Comparison of ENCODE assay signal across 29 cellular contexts in the genomic region with DNA sequence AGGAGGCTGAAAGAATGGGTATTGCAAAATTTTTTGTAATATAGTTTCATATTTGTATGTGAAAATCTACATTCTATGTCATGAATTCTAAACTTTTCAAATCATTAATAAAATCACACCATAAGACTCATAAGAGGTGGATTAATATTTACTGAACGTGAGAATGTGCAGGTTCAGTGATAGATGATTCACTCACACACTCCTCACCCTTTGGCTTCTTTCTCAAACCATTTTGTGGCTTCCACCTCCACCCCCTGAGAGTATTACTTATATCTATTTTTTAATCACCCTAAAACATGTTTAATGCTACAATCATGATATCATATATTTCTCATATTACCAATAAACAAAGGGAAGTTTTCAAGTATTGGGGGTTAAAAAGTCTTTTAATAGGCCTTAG.
A peak's percentile ranks its signal among the peaks of the same experiment; 100 is the strongest.
DNase-seq lines count a peak whose midpoint lies in the region; ATAC-seq and TF ChIP-seq lines count a peak whose summit lies in the region.
"Had no signal": no experiment of that assay in that cellular context is flagged by ENCODE, and none has a peak within 500 bp of the region (broad histone marks: within the 10 kb centered on the region; RNA-seq: fewer than 3 reads in every experiment).

No MANE protein-coding gene starts in this region.

- intact Hi-C loops in PC-3 (cut with micrococcal nuclease) (loop anchor here (2.0 to 5.0 kb wide), 3 partner anchors 200 to 340 kb away; a partner anchor contains a TSS), uterus (cut with DNase I; ENCODE audit: low total_unique reads) (no loop called here)

- H3K4me3 ChIP-seq in PC-3 (ENCODE audit: low read length) (no peak overlapping the region), uterus (no peak overlapping the region)
- H3K4me3 ChIP-seq: A549; BLaER1; BLaER1 treated with 17β-estradiol and CSF1 and Interleukin-3, amounts not matched to agents 10 nM and 100 nM had no signal

- ATAC-seq in PC-3 (peak; percentile 63), GM21723 (IDR thresholded peaks at IDR 0.05; ENCODE audit: unreplicated experiment) (no peak)
- ATAC-seq: A549; CD8-positive, alpha-beta T cell had no signal

- H3K4me2 ChIP-seq in PC-3 (ENCODE audit: low read length): peak overlapping the region; percentile 27
- H3K4me2 ChIP-seq: A549; BLaER1; BLaER1 treated with 17β-estradiol and CSF1 and Interleukin-3, amounts not matched to agents 10 nM and 100 nM had no signal

- H3K9ac ChIP-seq in PC-3 (ENCODE audit: low read length): peak overlapping the region; percentile 13; the same call in 1 of the 2 replicates
- H3K9ac ChIP-seq: BLaER1; BLaER1 treated with 17β-estradiol and CSF1 and Interleukin-3, amounts not matched to agents 10 nM and 100 nM had no signal

- no peaks in the 10 kb centered on the region for H3F3A ChIP-seq in PC-3 (ENCODE audit: low read length, unreplicated experiment)

- DNase-seq in NCI-H69 (lab: John Stamatoyannopoulos, UW): peak; percentile 76
- DNase-seq in PC-3: peak; percentile 62
- no peak for DNase-seq in uterus
- DNase-seq: 8988T; ACHN; AML-193; BE2C; C1 segment of cervical spinal cord; Caco-2; Calu3; CD4-positive, alpha-beta memory T cell; CD4-positive, alpha-beta T cell; CD4-positive, CD25-positive, alpha-beta regulatory T cell; CD8-positive, alpha-beta memory T cell; CD8-positive, alpha-beta T cell; COR-L47; DMS 273 treated with DMSO at 0.1 percent for 48 hours; DMS153; DMS53; DMS79; DMS79 treated with DMSO at 0.1 percent for 48 hours; DND-41; EL had no signal

- no peak for TF ChIP-seq POLR2A in uterus (IDR thresholded peaks at IDR 0.05)

- H3K9me2 ChIP-seq in PC-3 (replicated peaks; ENCODE audit: low read length): no peaks in the 10 kb centered on the region

- H2AFZ ChIP-seq in PC-3 (ENCODE audit: low read length): no peak overlapping the region

- H3K27ac ChIP-seq in PC-3 (ENCODE audit: low read length) (peak overlapping the region; percentile 73), uterus (no peak overlapping the region)
- H3K27ac ChIP-seq: 22Rv1; A549; BLaER1; BLaER1 treated with 17β-estradiol and CSF1 and Interleukin-3, amounts not matched to agents 10 nM and 100 nM; C4-2B had no signal

- H3K27me3 ChIP-seq in PC-3 (ENCODE audit: low read length) (no peaks in the 10 kb centered on the region), uterus (no peaks in the 10 kb centered on the region)
- H3K27me3 ChIP-seq: BE2C; BLaER1; BLaER1 treated with 17β-estradiol and CSF1 and Interleukin-3, amounts not matched to agents 10 nM and 100 nM had no signal

- POLR2A ChIA-PET in PC-3 (lab: Charles Lee; ENCODE audit: unreplicated experiment): interaction anchor here (0.5 kb wide), 1 partner anchor 53 kb away, joined by 10 read pairs; no protein-coding TSS in a partner anchor

- no peaks in the 10 kb centered on the region for H3K79me2 ChIP-seq in PC-3 (ENCODE audit: low read length)

- H3K4me1 ChIP-seq in PC-3 (ENCODE audit: insufficient read depth, low read length) (peaks cover 44% of the 10 kb centered on the region), uterus (no peaks in the 10 kb centered on the region)
- H3K4me1 ChIP-seq: A549; BE2C; BLaER1; BLaER1 treated with 17β-estradiol and CSF1 and Interleukin-3, amounts not matched to agents 10 nM and 100 nM; Caco-2 had no signal

- TF ChIP-seq CTCF in PC-3 (conservative IDR thresholded peaks at IDR 0.05; ENCODE audit: low read depth, low read length) (no peak), uterus (IDR thresholded peaks at IDR 0.05) (no peak)

- no peaks in the 10 kb centered on the region for H3K9me3 ChIP-seq in PC-3 (ENCODE audit: low read length)
- no peaks in the 10 kb centered on the region for H3K9me3 ChIP-seq in uterus
- H3K9me3 ChIP-seq: A549, BE2C, Caco-2 had no signal

- no peaks in the 10 kb centered on the region for H4K20me1 ChIP-seq in PC-3 (ENCODE audit: low read length)
- H4K20me1 ChIP-seq: BLaER1; BLaER1 treated with 17β-estradiol and CSF1 and Interleukin-3, amounts not matched to agents 10 nM and 100 nM had no signal

- CTCF ChIA-PET in PC-3 (lab: Charles Lee): no interaction called here

- no peaks in the 10 kb centered on the region for H3K36me3 ChIP-seq in PC-3 (ENCODE audit: low read depth, low read length)
- no peaks in the 10 kb centered on the region for H3K36me3 ChIP-seq in uterus
- H3K36me3 ChIP-seq: BE2C; BLaER1; BLaER1 treated with 17β-estradiol and CSF1 and Interleukin-3, amounts not matched to agents 10 nM and 100 nM had no signal

- BruUV-seq in PC-3 (replicated peaks; lab: Mats Ljungman, UMichigan): no TSS peak

Comparison
In these comparisons a context has a peak if more than half of its experiments do, and no peak if none do; other contexts are left out.
1. DNase-seq: peak in NCI-H69 (single experiment) and PC-3 (single experiment); none in uterus (0 of 2).